In genomic region chr7:150988230-150989226, GRCh38 we compare ENCODE assay signal across 1 cellular context.
TF ChIP-seq lines count a peak whose summit lies in the region.

No MANE protein-coding gene starts in this region.

TF ChIP-seq in HEK293, 187 proteins besides CTCF, POLR2A, EP300 and RAD21 (continued from another document and continues in another):
- TF ChIP-seq ZNF777 (tag by site-specific recombination; IDR thresholded peaks at IDR 0.05; ENCODE audit: borderline replicate concordance) (no peak), ZNF175 (tag by site-specific recombination; IDR thresholded peaks at IDR 0.05) (no peak), ZIC2 (tag by site-specific recombination; IDR thresholded peaks at IDR 0.05) (peak; percentile 79), PRDM4 (tag by site-specific recombination; IDR thresholded peaks at IDR 0.05) (no peak), ZNF76 (tag by site-specific recombination; IDR thresholded peaks at IDR 0.05; ENCODE audit: borderline replicate concordance, low read depth) (0 out of 2 replicates have a peak, but pooled peaks have one; percentile 31), SCRT2 (tag by site-specific recombination; IDR thresholded peaks at IDR 0.05) (no peak), ZNF280D (tag by site-specific recombination; IDR thresholded peaks at IDR 0.05) (no peak), ZNF302 (tag by site-specific recombination; IDR thresholded peaks at IDR 0.05; ENCODE audit: low read depth) (no peak), ZNF18 (tag by site-specific recombination; IDR thresholded peaks at IDR 0.05) (no peak), ZNF768 (tag by site-specific recombination; IDR thresholded peaks at IDR 0.05) (no peak), ZNF391 (tag by site-specific recombination; IDR thresholded peaks at IDR 0.05; ENCODE audit: borderline replicate concordance, low read depth) (no peak), SP2 (tag by site-specific recombination; IDR thresholded peaks at IDR 0.05) (peak; percentile 55), KLF10 (tag by site-specific recombination; IDR thresholded peaks at IDR 0.05) (no peak), KLF1 (tag by site-specific recombination; IDR thresholded peaks at IDR 0.05) (peak; percentile 89), ZBTB1 (tag by site-specific recombination; IDR thresholded peaks at IDR 0.05) (no peak), ZNF274 (IDR thresholded peaks at IDR 0.05; ENCODE audit: low read length) (no peak), ZNF274 (tag by site-specific recombination; IDR thresholded peaks at IDR 0.05; ENCODE audit: borderline replicate concordance) (no peak), ZNF37A (tag by site-specific recombination; IDR thresholded peaks at IDR 0.05) (no peak), ZSCAN16 (tag by site-specific recombination; IDR thresholded peaks at IDR 0.05) (no peak), ZBTB21 (tag by site-specific recombination; IDR thresholded peaks at IDR 0.05) (no peak), ZEB2 (tag by site-specific recombination; IDR thresholded peaks at IDR 0.05) (peak; percentile 69), ZNF112 (tag by site-specific recombination; IDR thresholded peaks at IDR 0.05) (no peak), SETDB1 (IDR thresholded peaks at IDR 0.05; ENCODE audit: insufficient read length, low read length) (no peak), REST (tag by site-specific recombination; IDR thresholded peaks at IDR 0.05) (no peak), MZF1 (tag by site-specific recombination; IDR thresholded peaks at IDR 0.05; ENCODE audit: borderline replicate concordance) (no peak), ZNF48 (tag by site-specific recombination; IDR thresholded peaks at IDR 0.05) (no peak), KLF9 (tag by site-specific recombination; IDR thresholded peaks at IDR 0.05; ENCODE audit: low read depth) (0 out of 2 replicates have a peak, but pooled peaks have one; percentile 29), ZNF600 (tag by site-specific recombination; IDR thresholded peaks at IDR 0.05) (0 out of 2 replicates have a peak, but pooled peaks have one; percentile 50), ZNF530 (tag by site-specific recombination; IDR thresholded peaks at IDR 0.05; ENCODE audit: low read depth) (no peak), ZNF211 (tag by site-specific recombination; IDR thresholded peaks at IDR 0.05; ENCODE audit: low read depth) (no peak), ZNF223 (tag by site-specific recombination; IDR thresholded peaks at IDR 0.05) (no peak), ZNF394 (tag by site-specific recombination; IDR thresholded peaks at IDR 0.05; ENCODE audit: borderline replicate concordance) (peak; percentile 74; the same call in 1 of the 2 replicates), REPIN1 (tag by site-specific recombination; IDR thresholded peaks at IDR 0.05; ENCODE audit: low read depth) (no peak), ZNF639 (tag by site-specific recombination; IDR thresholded peaks at IDR 0.05) (no peak), YY2 (tag by site-specific recombination; IDR thresholded peaks at IDR 0.05) (no peak), ZNF792 (tag by site-specific recombination; IDR thresholded peaks at IDR 0.05) (no peak), ZBTB20 (tag by site-specific recombination; IDR thresholded peaks at IDR 0.05) (peak; percentile 59; the same call in 1 of the 2 replicates), ZNF596 (tag by site-specific recombination; IDR thresholded peaks at IDR 0.05) (no peak), ZNF423 (tag by site-specific recombination; IDR thresholded peaks at IDR 0.05) (no peak), ZNF169 (tag by site-specific recombination; IDR thresholded peaks at IDR 0.05) (no peak), ZNF398 (tag by site-specific recombination; IDR thresholded peaks at IDR 0.05) (peak; percentile 92), GLI2 (tag by site-specific recombination; IDR thresholded peaks at IDR 0.05; ENCODE audit: borderline replicate concordance, low read depth) (no peak), HOXA7 (CRISPR knock-in tag; IDR thresholded peaks at IDR 0.05; ENCODE audit: borderline replicate concordance) (no peak), ZNF571 (tag by site-specific recombination; IDR thresholded peaks at IDR 0.05) (no peak), KLF17 (tag by site-specific recombination; IDR thresholded peaks at IDR 0.05) (peak; percentile 81), ZNF133 (tag by site-specific recombination; IDR thresholded peaks at IDR 0.05) (no peak), ZNF335 (tag by site-specific recombination; conservative IDR thresholded peaks at IDR 0.05) (peak; percentile 26; the same call in 1 of the 2 replicates), ZNF10 (tag by site-specific recombination; IDR thresholded peaks at IDR 0.05) (no peak), ZNF114 (tag by site-specific recombination; IDR thresholded peaks at IDR 0.05) (no peak), ZSCAN23 (tag by site-specific recombination; IDR thresholded peaks at IDR 0.05) (no peak), ZNF449 (tag by site-specific recombination; IDR thresholded peaks at IDR 0.05) (no peak), ZNF341 (tag by site-specific recombination; IDR thresholded peaks at IDR 0.05; ENCODE audit: low read depth) (no peak; the same call in none of the 2 replicates), ZNF621 (tag by site-specific recombination; IDR thresholded peaks at IDR 0.05) (no peak), ZSCAN30 (tag by site-specific recombination; IDR thresholded peaks at IDR 0.05) (peak; percentile 33; the same call in 1 of the 2 replicates), ZFP41 (tag by site-specific recombination; IDR thresholded peaks at IDR 0.05; ENCODE audit: borderline replicate concordance) (no peak), ZNF677 (tag by site-specific recombination; IDR thresholded peaks at IDR 0.05) (no peak)
